ENCODE assay signal across 8 cellular contexts in genomic region chr9:78236511-78236950, GRCh38. TPM values are rescaled to one million over a fixed set of nuclear protein-coding genes. Genes with fewer than 3 reads are reported as not detected.
DNase-seq lines count a peak whose midpoint lies in the region; ATAC-seq and TF ChIP-seq lines count a peak whose summit lies in the region.

No MANE protein-coding gene starts in this region.

- ATAC-seq in GM19035 (IDR thresholded peaks at IDR 0.05; ENCODE audit: unreplicated experiment) (peak; percentile 30), HG03354 (IDR thresholded peaks at IDR 0.05; ENCODE audit: poor library complexity, severe bottlenecking, unreplicated experiment) (peak; percentile 26), gastroesophageal sphincter (peak; percentile 3), psoas muscle (peak in 3 of 4 donors; percentile 17 to 36 (median 23))

- H3K27me3 Mint-ChIP-seq in T-helper 2 cell treated with Interferon-gamma antibody and Interleukin-4, amounts not matched to agents 5 μg/mL and 100 μg/mL, for 36 hours (ENCODE audit: low read depth): no peaks in the 10 kb centered on the region

- CTCF ChIA-PET in BJ (lab: Yijun Ruan, JAX): interaction anchor here (0.7 kb wide), 1 partner anchor 24 kb away, joined by 3 read pairs; no protein-coding TSS in a partner anchor

- TF ChIP-seq CTCF in BJ (IDR thresholded peaks at IDR 0.05; ENCODE audit: insufficient read depth, low read depth, low read length) (no peak), gastroesophageal sphincter (IDR thresholded peaks at IDR 0.05) (no peak), psoas muscle (IDR thresholded peaks at IDR 0.05) (no peak)

- H3K4me1 Mint-ChIP-seq in T-helper 2 cell treated with Interferon-gamma antibody and Interleukin-4, amounts not matched to agents 5 μg/mL and 100 μg/mL, for 36 hours (ENCODE audit: low read depth): peaks cover 32% of the 10 kb centered on the region

- peak overlapping the region; percentile 75 for H3K27ac Mint-ChIP-seq in T-helper 2 cell treated with Interferon-gamma antibody and Interleukin-4, amounts not matched to agents 5 μg/mL and 100 μg/mL, for 36 hours

- H3K27me3 ChIP-seq in BJ (ENCODE audit: control insufficient read depth, insufficient read depth, low read length): no peaks in the 10 kb centered on the region
- H3K27me3 ChIP-seq in gastroesophageal sphincter: no peaks in the 10 kb centered on the region
- H3K27me3 ChIP-seq in psoas muscle (ENCODE audit: insufficient read depth in 3 of 3, low read length in 2 of 3): no peaks in the 10 kb centered on the region

- H3K27ac ChIP-seq in gastroesophageal sphincter: peak overlapping the region; percentile 40 to 90 (median 86)
- peak overlapping the region; percentile 75 for H3K27ac ChIP-seq in psoas muscle

- no peaks in the 10 kb centered on the region for H3K9me3 Mint-ChIP-seq in T-helper 2 cell treated with Interferon-gamma antibody and Interleukin-4, amounts not matched to agents 5 μg/mL and 100 μg/mL, for 36 hours

- POLR2A ChIA-PET in BJ (lab: Charles Lee): interaction anchor here (0.5 kb wide), 1 partner anchor 417 kb away, joined by 19 read pairs; no protein-coding TSS in a partner anchor

- no peak overlapping the region for H3K4me3 Mint-ChIP-seq in T-helper 2 cell treated with Interferon-gamma antibody and Interleukin-4, amounts not matched to agents 5 μg/mL and 100 μg/mL, for 36 hours

- H3K36me3 ChIP-seq in BJ (ENCODE audit: control insufficient read depth, insufficient read depth, low read length) (no peaks in the 10 kb centered on the region), gastroesophageal sphincter (peaks cover 0 to 17% of the 10 kb centered on the region in 2 donors), psoas muscle (ENCODE audit: insufficient read depth in 1 of 2, low read depth in 1 of 2) (peaks cover 0 to 6% of the 10 kb centered on the region in 2 donors)

- peaks cover 23% of the 10 kb centered on the region for H3K36me3 Mint-ChIP-seq in T-helper 2 cell treated with Interferon-gamma antibody and Interleukin-4, amounts not matched to agents 5 μg/mL and 100 μg/mL, for 36 hours (ENCODE audit: low read depth)

- intact Hi-C loops in psoas muscle (cut with DNase I): loop anchor here in 1 of 2 donors (10.0 kb wide), 1 partner anchor 58 kb away; the partner anchor contains the start of gene PSAT1

- H3K4me3 ChIP-seq in BJ (ENCODE audit: low read depth, low read length): peak overlapping the region; percentile 86
- H3K4me3 ChIP-seq in gastroesophageal sphincter: peak overlapping the region; percentile 75 to 79
- H3K4me3 ChIP-seq in psoas muscle: peak overlapping the region; percentile 96

- H3K9me3 ChIP-seq in gastroesophageal sphincter: no peaks in the 10 kb centered on the region
- H3K9me3 ChIP-seq in psoas muscle: no peaks in the 10 kb centered on the region

- WGBS in gastroesophageal sphincter (ENCODE audit: low coverage in 1 of 2), 2 donors: no CpG with 5 or more reads among the region's 13 CpGs
- 12 to 17% (median 17%) methylated on average over 13 of the region's 13 CpGs for WGBS in psoas muscle, 3 donors

- TF ChIP-seq EP300 in gastroesophageal sphincter (IDR thresholded peaks at IDR 0.05): no peak

- no peak for DNase-seq in BJ (ENCODE audit: low read depth)
- no peak for DNase-seq in T-helper 2 cell treated with Interferon-gamma antibody and Interleukin-4, amounts not matched to agents 5 μg/mL and 100 μg/mL, for 36 hours (ENCODE audit: low spot score)
- DNase-seq in psoas muscle: no peak
- no peak for DNase-seq in NCI-H1436 (lab: John Stamatoyannopoulos, UW)
- no peak for DNase-seq in NCI-H226

- H3K4me1 ChIP-seq in gastroesophageal sphincter (peaks cover 0 to 29% (median 0%) of the 10 kb centered on the region in 3 donors), psoas muscle (no peaks in the 10 kb centered on the region)

- no peak for TF ChIP-seq POLR2A in gastroesophageal sphincter (IDR thresholded peaks at IDR 0.05)

RNA-seq across cellular contexts. Expression of gene CEP78, which starts 0.7 kb away (rescaled TPM):
- polyA plus RNA-seq in BJ (2011; rRNA removed) (4.5 and 9.7 TPM in 2 replicates), psoas muscle (1 to 10 TPM; 1.8 to 3.0 (median 2.3) TPM)
- polyA minus RNA-seq in BJ (2011; rRNA and poly(A)+ RNA removed): 4.0 and 4.1 TPM in 2 replicates
- total RNA-seq in gastroesophageal sphincter (10 to 100 TPM in 1 of 4 donors, 1 to 10 TPM in 3; 7.4 to 11.1 (median 9.3) TPM), psoas muscle (1 to 10 TPM; 2.5 to 4.3 (median 4.2) TPM)
